2 cellular contexts compared by ENCODE assay signal in genomic region chr4:5451243-5451642, GRCh38.
TF ChIP-seq lines count a peak whose summit lies in the region.

No MANE protein-coding gene starts in this region.

TF ChIP-seq in A549, 52 proteins besides CTCF, POLR2A, EP300 and RAD21 (continued from another document):
- TF ChIP-seq, protein P1, sequence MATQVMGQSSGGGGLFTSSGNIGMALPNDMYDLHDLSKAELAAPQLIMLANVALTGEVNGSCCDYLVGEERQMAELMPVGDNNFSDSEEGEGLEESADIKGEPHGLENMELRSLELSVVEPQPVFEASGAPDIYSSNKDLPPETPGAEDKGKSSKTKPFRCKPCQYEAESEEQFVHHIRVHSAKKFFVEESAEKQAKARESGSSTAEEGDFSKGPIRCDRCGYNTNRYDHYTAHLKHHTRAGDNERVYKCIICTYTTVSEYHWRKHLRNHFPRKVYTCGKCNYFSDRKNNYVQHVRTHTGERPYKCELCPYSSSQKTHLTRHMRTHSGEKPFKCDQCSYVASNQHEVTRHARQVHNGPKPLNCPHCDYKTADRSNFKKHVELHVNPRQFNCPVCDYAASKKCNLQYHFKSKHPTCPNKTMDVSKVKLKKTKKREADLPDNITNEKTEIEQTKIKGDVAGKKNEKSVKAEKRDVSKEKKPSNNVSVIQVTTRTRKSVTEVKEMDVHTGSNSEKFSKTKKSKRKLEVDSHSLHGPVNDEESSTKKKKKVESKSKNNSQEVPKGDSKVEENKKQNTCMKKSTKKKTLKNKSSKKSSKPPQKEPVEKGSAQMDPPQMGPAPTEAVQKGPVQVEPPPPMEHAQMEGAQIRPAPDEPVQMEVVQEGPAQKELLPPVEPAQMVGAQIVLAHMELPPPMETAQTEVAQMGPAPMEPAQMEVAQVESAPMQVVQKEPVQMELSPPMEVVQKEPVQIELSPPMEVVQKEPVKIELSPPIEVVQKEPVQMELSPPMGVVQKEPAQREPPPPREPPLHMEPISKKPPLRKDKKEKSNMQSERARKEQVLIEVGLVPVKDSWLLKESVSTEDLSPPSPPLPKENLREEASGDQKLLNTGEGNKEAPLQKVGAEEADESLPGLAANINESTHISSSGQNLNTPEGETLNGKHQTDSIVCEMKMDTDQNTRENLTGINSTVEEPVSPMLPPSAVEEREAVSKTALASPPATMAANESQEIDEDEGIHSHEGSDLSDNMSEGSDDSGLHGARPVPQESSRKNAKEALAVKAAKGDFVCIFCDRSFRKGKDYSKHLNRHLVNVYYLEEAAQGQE (IDR thresholded peaks at IDR 0.05): peak; percentile 44; the same call in 1 of the 2 replicates
- TF ChIP-seq HOXB5 (CRISPR knock-in tag; IDR thresholded peaks at IDR 0.05) (no peak), NFE2L2 (conservative IDR thresholded peaks at IDR 0.05; ENCODE audit: low read length) (no peak)
TF ChIP-seq in A549: peak in this region for 1.

TF ChIP-seq in GM23338, 12 proteins besides CTCF, POLR2A, EP300 and RAD21 (continued from another document):
- TF ChIP-seq, protein P1 (IDR thresholded peaks at IDR 0.05; ENCODE audit: unreplicated experiment): peak; percentile 62
- no peak for TF ChIP-seq ZNF114 (CRISPR knock-in tag; IDR thresholded peaks at IDR 0.05)
- TF ChIP-seq POLR2AphosphoS5 (IDR thresholded peaks at IDR 0.05; ENCODE audit: low read depth): no peak
- no peak for TF ChIP-seq ZNF331 (CRISPR knock-in tag; IDR thresholded peaks at IDR 0.05; ENCODE audit: low read depth)
- TF ChIP-seq CREB1 (CRISPR knock-in tag; IDR thresholded peaks at IDR 0.05; ENCODE audit: low read depth): no peak
TF ChIP-seq in GM23338: peak in this region for 1.
